Comparison of ENCODE assay signal across 22 cellular contexts in genomic region chr18:28399781-28400362, GRCh38.
DNase-seq lines count a peak whose midpoint lies in the region; ATAC-seq, FAIRE-seq and TF ChIP-seq lines count a peak whose summit lies in the region.
"Had no signal": no experiment of that assay in that cellular context is flagged by ENCODE, and none has a peak within 500 bp of the region (broad histone marks: within the 10 kb centered on the region; RNA-seq: fewer than 3 reads in every experiment).

No MANE protein-coding gene starts in this region.

- FAIRE-seq in D721Med (lab: Jason Lieb, UNC) (peak; percentile 38), GM19239 (lab: Jason Lieb, UNC) (no peak)
- FAIRE-seq: A549, GM12891 had no signal

- no peak for DNase-seq in D721Med (ENCODE audit: insufficient read length, low spot score)
- DNase-seq in RPMI7951 (ENCODE audit: low read depth) = peak; percentile 3
- peak; percentile 43 for DNase-seq in retinal pigment epithelial cell (ENCODE audit: low read depth)
- no peak for DNase-seq in MV-4-11 (lab: John Stamatoyannopoulos, UW)
- no peak for DNase-seq in GM19239 (ENCODE audit: insufficient read length, low spot score)
- DNase-seq: AML-193; Caco-2; Calu3; CD4-positive, alpha-beta T cell; CD8-positive, alpha-beta T cell; DMS 273 treated with DMSO at 0.1 percent for 48 hours; DMS153; DMS53; DMS79; DND-41; EL; GF-D8 had no signal

- ATAC-seq in SK-N-SH treated with all-trans-retinoic acid at 6 μM for 48 hours (peak; percentile 94), GM21423 (IDR thresholded peaks at IDR 0.05; ENCODE audit: unreplicated experiment) (no peak)
- ATAC-seq: A549; CD8-positive, alpha-beta T cell had no signal

- no peak for TF ChIP-seq CTCF in D721Med (IDR thresholded peaks at IDR 0.05; ENCODE audit: insufficient read depth, missing control alignments)
- no peak for TF ChIP-seq CTCF in retinal pigment epithelial cell (conservative IDR thresholded peaks at IDR 0.05; ENCODE audit: low read depth, low read length)

- H3K4me3 ChIP-seq in retinal pigment epithelial cell (ENCODE audit: low read length) = no peak overlapping the region
- H3K4me3 ChIP-seq: A549; BLaER1 treated with 17β-estradiol and CSF1 and Interleukin-3, amounts not matched to agents 10 nM and 100 nM had no signal

TF ChIP-seq in SK-N-SH treated with all-trans-retinoic acid at 6 μM for 48 hours, 23 proteins besides CTCF, POLR2A, EP300 and RAD21:
- TF ChIP-seq ZC3H10 (CRISPR knock-in tag; IDR thresholded peaks at IDR 0.05) = no peak
- TF ChIP-seq TOX (CRISPR knock-in tag; IDR thresholded peaks at IDR 0.05; ENCODE audit: borderline replicate concordance) = peak; percentile 47; the same call in 1 of the 2 replicates
TF ChIP-seq in SK-N-SH treated with all-trans-retinoic acid at 6 μM for 48 hours: peak in this region for 1.

Comparison
In these comparisons a context has a peak if more than half of its experiments do, and no peak if none do; other contexts are left out.
1. DNase-seq: peak in RPMI7951 (single experiment) and retinal pigment epithelial cell (single experiment); none in D721Med (single experiment), MV-4-11 (single experiment) and GM19239 (single experiment).